ENCODE assay signal across 29 cellular contexts in the genomic region with DNA sequence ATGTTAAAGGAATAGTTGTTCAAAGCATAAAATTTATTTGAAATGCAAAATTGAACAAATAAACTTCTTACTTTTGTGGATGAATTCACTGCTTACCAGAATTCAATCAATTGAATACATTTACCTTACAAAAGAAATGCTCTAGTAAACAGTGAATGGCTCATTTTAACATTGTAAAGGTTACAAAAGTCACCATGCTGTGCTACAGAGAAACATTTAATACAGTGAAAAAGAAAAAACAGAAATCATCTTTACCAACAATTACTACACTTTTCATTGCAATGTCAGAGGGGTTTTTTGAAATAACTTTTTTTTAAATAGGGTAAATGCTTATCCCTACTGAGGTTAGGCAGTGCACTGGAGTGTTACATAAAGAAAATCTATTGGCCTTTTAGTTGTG.
"Had no signal": no experiment of that assay in that cellular context is flagged by ENCODE, and none has a peak within 500 bp of the region (broad histone marks: within the 10 kb centered on the region; RNA-seq: fewer than 3 reads in every experiment).

No MANE protein-coding gene starts in this region.

- H3K36me3 Mint-ChIP-seq: activated CD4-positive, alpha-beta memory T cell treated with anti-CD3 and anti-CD28 coated beads for 36 hours; activated naive CD4-positive, alpha-beta T cell treated with anti-CD3 and anti-CD28 coated beads, Interleukin-2, amount 10 ng/mL, durations not matched to agents 7 days and 5 days; activated naive CD8-positive, alpha-beta T cell; brain had no signal

- H3K27ac Mint-ChIP-seq: activated CD4-positive, alpha-beta memory T cell treated with anti-CD3 and anti-CD28 coated beads for 36 hours; activated CD4-positive, alpha-beta T cell treated with anti-CD3 and anti-CD28 coated beads for 36 hours; activated CD4-positive, alpha-beta T cell treated with anti-CD3 and anti-CD28 coated beads, Interleukin-2, amount 10 ng/mL, durations not matched to agents 7 days and 5 days; activated naive CD4-positive, alpha-beta T cell treated with anti-CD3 and anti-CD28 coated beads, Interleukin-2, amount 10 ng/mL, durations not matched to agents 7 days and 5 days; activated naive CD8-positive, alpha-beta T cell; activated naive CD8-positive, alpha-beta T cell treated with anti-CD3 and anti-CD28 coated beads, Interleukin-2, amount 50 U/mL, for 24 hours; activated T-helper 1 cell treated with anti-CD3 and anti-CD28 coated beads, Interleukin-12 subunit alpha, Interleukin-12 subunit beta, Interleukin-2, Interleukin-4 antibody, amounts not matched to agents 30 ng/mL and 10 ng/mL and 1 ng/mL, durations not matched to agents 14 hours and 24 hours and 36 hours; brain had no signal

- H3K36me3 ChIP-seq: Peyer's patch, SJSA1, WERI-Rb-1 had no signal

- FAIRE-seq: bronchial epithelial cell had no signal

- H3K27ac ChIP-seq: Peyer's patch, SJSA1, WERI-Rb-1 had no signal

- H3K4me1 ChIP-seq: Peyer's patch, SJSA1 had no signal

- H3K4me3 Mint-ChIP-seq: activated CD4-positive, alpha-beta memory T cell treated with anti-CD3 and anti-CD28 coated beads for 36 hours; activated CD4-positive, alpha-beta T cell treated with anti-CD3 and anti-CD28 coated beads for 36 hours; activated CD4-positive, alpha-beta T cell treated with anti-CD3 and anti-CD28 coated beads, Interleukin-2, amount 10 ng/mL, durations not matched to agents 7 days and 5 days; activated naive CD4-positive, alpha-beta T cell treated with anti-CD3 and anti-CD28 coated beads, Interleukin-2, amount 10 ng/mL, durations not matched to agents 7 days and 5 days; activated naive CD8-positive, alpha-beta T cell; activated naive CD8-positive, alpha-beta T cell treated with anti-CD3 and anti-CD28 coated beads, Interleukin-2, amount 50 U/mL, for 24 hours; activated T-cell treated with anti-CD3 and anti-CD28 coated beads, Interleukin-2, amount 50 U/mL, for 4 hours; activated T-helper 1 cell treated with anti-CD3 and anti-CD28 coated beads, Interleukin-12 subunit alpha, Interleukin-12 subunit beta, Interleukin-2, Interleukin-4 antibody, amounts not matched to agents 30 ng/mL and 10 ng/mL and 1 ng/mL, durations not matched to agents 14 hours and 24 hours and 36 hours; brain had no signal

- H3K27me3 Mint-ChIP-seq: activated CD4-positive, alpha-beta memory T cell treated with anti-CD3 and anti-CD28 coated beads for 36 hours; activated CD4-positive, alpha-beta T cell treated with anti-CD3 and anti-CD28 coated beads for 36 hours; activated CD4-positive, alpha-beta T cell treated with anti-CD3 and anti-CD28 coated beads, Interleukin-2, amount 10 ng/mL, durations not matched to agents 7 days and 5 days; activated naive CD4-positive, alpha-beta T cell treated with anti-CD3 and anti-CD28 coated beads, Interleukin-2, amount 10 ng/mL, durations not matched to agents 7 days and 5 days; activated naive CD8-positive, alpha-beta T cell; activated naive CD8-positive, alpha-beta T cell treated with anti-CD3 and anti-CD28 coated beads, Interleukin-2, amount 50 U/mL, for 24 hours; brain had no signal

- H3K27me3 ChIP-seq: Peyer's patch, SJSA1 had no signal

- H3K9me3 ChIP-seq: Peyer's patch had no signal

- ATAC-seq: activated CD4-positive, alpha-beta T cell treated with anti-CD3 and anti-CD28 coated beads for 36 hours; activated CD4-positive, CD25-positive, alpha-beta regulatory T cell treated with anti-CD3 and anti-CD28 coated beads, Interleukin-2, amount 50 U/mL, for 24 hours; activated naive CD8-positive, alpha-beta T cell treated with anti-CD3 and anti-CD28 coated beads, Interleukin-2, amount 50 U/mL, for 24 hours; activated T-cell treated with anti-CD3 and anti-CD28 coated beads, Interleukin-2, amount 50 U/mL, for 4 hours had no signal

- DNase-seq: activated CD4-positive, alpha-beta memory T cell treated with anti-CD3 and anti-CD28 coated beads for 36 hours; activated CD4-positive, alpha-beta T cell treated with anti-CD3 and anti-CD28 coated beads for 36 hours; activated CD4-positive, alpha-beta T cell treated with anti-CD3 and anti-CD28 coated beads, Interleukin-2, amount 10 ng/mL, durations not matched to agents 7 days and 5 days; activated CD8-positive, alpha-beta memory T cell treated with anti-CD3 and anti-CD28 coated beads, Interleukin-2, amount 50 U/mL, for 4 hours; activated gamma-delta T cell treated with Interleukin-2 at 50 U/mL for 16 hours; activated naive CD4-positive, alpha-beta T cell treated with anti-CD3 and anti-CD28 coated beads, Interleukin-2, amount 10 ng/mL, durations not matched to agents 7 days and 5 days; activated naive CD8-positive, alpha-beta T cell treated with anti-CD3 and anti-CD28 coated beads, Interleukin-2, amount 50 U/mL, for 24 hours; activated T-cell treated with anti-CD3 and anti-CD28 coated beads for 4 hours; activated T-cell treated with anti-CD3 and anti-CD28 coated beads, Interleukin-2, amount 50 U/mL, for 4 hours; anterior cingulate cortex; caudate nucleus; cerebellar nuclear complex; Karpas-422; NCI-H1048; NCI-H1436 treated with DMSO at 0.1 percent for 48 hours; NCI-H1694 treated with DMSO at 0.1 percent for 48 hours; NCI-H2029; NCI-H345; NCI-H524 treated with DMSO at 0.1 percent for 48 hours; Peyer's patch; RPMI8226; T1000; WERI-Rb-1 had no signal

- H3K4me1 Mint-ChIP-seq: activated CD4-positive, alpha-beta T cell treated with anti-CD3 and anti-CD28 coated beads for 36 hours; activated CD4-positive, alpha-beta T cell treated with anti-CD3 and anti-CD28 coated beads, Interleukin-2, amount 10 ng/mL, durations not matched to agents 7 days and 5 days; activated naive CD4-positive, alpha-beta T cell treated with anti-CD3 and anti-CD28 coated beads, Interleukin-2, amount 10 ng/mL, durations not matched to agents 7 days and 5 days; activated naive CD8-positive, alpha-beta T cell treated with anti-CD3 and anti-CD28 coated beads, Interleukin-2, amount 50 U/mL, for 24 hours had no signal

- H3K4me3 ChIP-seq: Peyer's patch, SJSA1 had no signal
